In genomic region chr1:244324176-244324883, GRCh38 we compare ENCODE assay signal across 1 cellular context.
TF ChIP-seq lines count a peak whose summit lies in the region.

No MANE protein-coding gene starts in this region.

TF ChIP-seq in H1, 55 proteins besides CTCF, POLR2A, EP300 and RAD21 (continued from another document):
- no peak for TF ChIP-seq SP2 (IDR thresholded peaks at IDR 0.05; ENCODE audit: low read length)
- no peak for TF ChIP-seq NRF1 (IDR thresholded peaks at IDR 0.05; ENCODE audit: low read depth, low read length)
- no peak for TF ChIP-seq KDM5A (IDR thresholded peaks at IDR 0.05; ENCODE audit: low read length)
- no peak for TF ChIP-seq SP4 (IDR thresholded peaks at IDR 0.05; ENCODE audit: low read length)
- TF ChIP-seq FOSL1 (IDR thresholded peaks at IDR 0.05; ENCODE audit: insufficient read depth, low read depth, low read length) = no peak
- no peak for TF ChIP-seq ASH2L (IDR thresholded peaks at IDR 0.05; ENCODE audit: low read length)
- TF ChIP-seq CHD2 (IDR thresholded peaks at IDR 0.05; ENCODE audit: low read length) = no peak
- no peak for TF ChIP-seq GTF2F1 (IDR thresholded peaks at IDR 0.05; ENCODE audit: borderline replicate concordance, low read depth, low read length)
- no peak for TF ChIP-seq MAX (IDR thresholded peaks at IDR 0.05)
- TF ChIP-seq TEAD4 (IDR thresholded peaks at IDR 0.05; ENCODE audit: low read depth, low read length) = no peak
- no peak for TF ChIP-seq BCL11A (IDR thresholded peaks at IDR 0.05; ENCODE audit: low read depth in 2 of 2, low read length in 2 of 2)
- no peak for TF ChIP-seq NANOG (IDR thresholded peaks at IDR 0.05; ENCODE audit: insufficient read depth, low read depth, low read length, poor library complexity, severe bottlenecking)
- no peak for TF ChIP-seq GABPA (IDR thresholded peaks at IDR 0.05; ENCODE audit: borderline replicate concordance, insufficient read depth, low read length)
TF ChIP-seq in H1: peak in this region for 0.
